8 cellular contexts compared by ENCODE assay signal in genomic region chr14:67360469-67361206, GRCh38. TPM values are rescaled to one million over a fixed set of nuclear protein-coding genes. Genes with fewer than 3 reads are reported as not detected.
DNase-seq lines count a peak whose midpoint lies in the region; ATAC-seq, FAIRE-seq and TF ChIP-seq lines count a peak whose summit lies in the region.

No MANE protein-coding gene starts in this region.

- peak overlapping the region; percentile 97 for H3K9ac ChIP-seq in HUES6 (ENCODE audit: low read length)

- DNase-seq in AG04449 (ENCODE audit: low read depth, low spot score) (no peak), body of pancreas (no peak), right lobe of liver (no peak), upper lobe of left lung (no peak), urothelium cell line (ENCODE audit: low spot score) (no peak), middle frontal gyrus (ENCODE audit: extremely low spot score, low spot score) (no peak)

- CTCF ChIA-PET in AG04449 (lab: Yijun Ruan, JAX) = interaction anchor here (1.0 to 5.3 kb wide), 39 partner anchors 9 to 736 kb away, joined by 3 to 58 read pairs (median 4); no protein-coding TSS in a partner anchor

- TF ChIP-seq CTCF in AG04449 (IDR thresholded peaks at IDR 0.05; ENCODE audit: insufficient read depth, low read length, missing control alignments) = no peak
- no peak for TF ChIP-seq CTCF in body of pancreas (IDR thresholded peaks at IDR 0.05)
- no peak for TF ChIP-seq CTCF in right lobe of liver (IDR thresholded peaks at IDR 0.05)
- no peak for TF ChIP-seq CTCF in upper lobe of left lung (IDR thresholded peaks at IDR 0.05)

- H3K4me1 ChIP-seq in HUES6 (ENCODE audit: control insufficient read depth, insufficient read depth, low read length) = peaks cover 6% of the 10 kb centered on the region
- peaks cover 44% of the 10 kb centered on the region for H3K4me1 ChIP-seq in body of pancreas
- peaks cover 0 to 32% (median 9%) of the 10 kb centered on the region in 4 donors for H3K4me1 ChIP-seq in right lobe of liver
- peaks cover 41 to 65% (median 53%) of the 10 kb centered on the region in 4 donors for H3K4me1 ChIP-seq in upper lobe of left lung

- TF ChIP-seq POLR2A in body of pancreas (IDR thresholded peaks at IDR 0.05) (peak in 2 of 3 donors; percentile 3 to 41), right lobe of liver (IDR thresholded peaks at IDR 0.05) (no peak), upper lobe of left lung (IDR thresholded peaks at IDR 0.05) (no peak)

- H3K27me3 ChIP-seq in HUES6 (ENCODE audit: control insufficient read depth, insufficient read depth, low read length) (no peaks in the 10 kb centered on the region), body of pancreas (no peaks in the 10 kb centered on the region), right lobe of liver (no peaks in the 10 kb centered on the region), upper lobe of left lung (no peaks in the 10 kb centered on the region)

- no peak for FAIRE-seq in urothelium cell line (lab: Jason Lieb, UNC)

- peak; percentile 16 for ATAC-seq in GM21367 (IDR thresholded peaks at IDR 0.05; ENCODE audit: unreplicated experiment)
- peak; percentile 37 for ATAC-seq in body of pancreas
- ATAC-seq in right lobe of liver = peak; percentile 51 to 64 (median 54)
- ATAC-seq in upper lobe of left lung (ENCODE audit: low FRiP score in 2 of 2) = peak; percentile 65 to 74

- H3K4me3 ChIP-seq in AG04449 (ENCODE audit: low read depth, low read length) (peak overlapping the region; percentile 97), HUES6 (ENCODE audit: low read depth, low read length) (peak overlapping the region; percentile 98), body of pancreas (peak overlapping the region; percentile 71 to 89), right lobe of liver (peak overlapping the region; percentile 92 to 94 (median 94)), upper lobe of left lung (peak overlapping the region; percentile 83 to 90 (median 86))

- POLR2A ChIA-PET in AG04449 (lab: Yijun Ruan, JAX) = interaction anchor here (1.3 kb wide), 1 partner anchor 736 kb away, joined by 3 read pairs; no protein-coding TSS in a partner anchor

- 1 to 2% methylated on average over 16 to 34 of the region's 34 CpGs for WGBS in body of pancreas, 2 donors
- 1% methylated on average over 19 of the region's 34 CpGs for WGBS in right lobe of liver (ENCODE audit: insufficient coverage, low coverage, low lambda C conversion rate, missing lambda C conversion rate)
- WGBS in upper lobe of left lung, 2 donors = 2 to 4% methylated on average over 9 to 34 of the region's 34 CpGs

- TF ChIP-seq EP300 in upper lobe of left lung (IDR thresholded peaks at IDR 0.05) = no peak

- H3K36me3 ChIP-seq in HUES6 (ENCODE audit: control insufficient read depth, insufficient read depth, low read length) (peaks cover 32% of the 10 kb centered on the region), body of pancreas (replicated peaks in 1 of 2; ENCODE audit: insufficient read depth in 1 of 2, low read depth in 2 of 2) (peaks cover 0 to 7% of the 10 kb centered on the region in 2 donors), right lobe of liver (peaks cover 0 to 21% (median 6%) of the 10 kb centered on the region in 4 donors), upper lobe of left lung (peaks cover 4 to 29% (median 6%) of the 10 kb centered on the region in 4 donors)

- intact Hi-C loops in body of pancreas (cut with DNase I) (no loop called here), right lobe of liver (cut with DNase I) (no loop called here)

- H3K27ac ChIP-seq in HUES6 (ENCODE audit: low read depth, low read length) (peak overlapping the region; percentile 99; the same call in 1 of the 2 replicates), body of pancreas (peak overlapping the region; percentile 86 to 96 (median 92)), right lobe of liver (peak overlapping the region; percentile 96 to 99 (median 96)), upper lobe of left lung (peak overlapping the region; percentile 93 to 95 (median 94))

- H3K9me3 ChIP-seq in HUES6 (ENCODE audit: control insufficient read depth, insufficient read depth, low read depth, low read length) (no peaks in the 10 kb centered on the region), body of pancreas (no peaks in the 10 kb centered on the region), right lobe of liver (no peaks in the 10 kb centered on the region), upper lobe of left lung (no peaks in the 10 kb centered on the region)

RNA-seq across cellular contexts. Expression of gene EIF2S1, which starts 0.5 kb away (rescaled TPM):
- 10 to 100 TPM; 17.5 to 45.9 TPM for total RNA-seq in body of pancreas
- total RNA-seq in right lobe of liver = 10 to 100 TPM; 32.8 to 57.8 (median 50.4) TPM
- total RNA-seq in upper lobe of left lung = 10 to 100 TPM; 10.3 to 88.2 (median 66.4) TPM

RNA-seq across cellular contexts. Expression of gene ATP6V1D, which starts 1.0 kb away (rescaled TPM):
- total RNA-seq in body of pancreas (10 to 100 TPM; 39.7 to 40.9 TPM), right lobe of liver (10 to 100 TPM; 20.4 to 37.4 (median 27.9) TPM), upper lobe of left lung (100 to 1,000 TPM in 1 of 6 donors, 10 to 100 TPM in 5; 57.6 to 145 (median 79.7) TPM)

RNA-seq across cellular contexts. Expression of gene PLEK2, which starts 51.3 kb away (rescaled TPM):
- total RNA-seq in body of pancreas (1 to 10 TPM; 7.5 to 9.2 TPM), right lobe of liver (10 to 100 TPM in 4 of 6 experiments, 1 to 10 TPM in 2; 8.3 to 16.2 (median 12.1) TPM), upper lobe of left lung (1 to 10 TPM in 5 of 6 donors, not detected in 1; 3.5 to 4.4 (median 3.8) TPM)

Comparison
In these comparisons a context has a peak if more than half of its experiments do, and no peak if none do; other contexts are left out.
1. ATAC-seq: peak in every context shown above with its lines; median percentile 70 in upper lobe of left lung; 54 in right lobe of liver; 37 in body of pancreas; 16 in GM21367.
2. POLR2A ChIP-seq: peak in body of pancreas (2 of 3); none in right lobe of liver (single experiment) and upper lobe of left lung (0 of 4).
3. Peak in every context shown above with its lines, with median percentiles within 50 percentile points of each other: H3K4me3 ChIP-seq and H3K27ac ChIP-seq.